In genomic region chr10:133334495-133335237, GRCh38 we compare ENCODE assay signal across 1 cellular context.
TF ChIP-seq lines count a peak whose summit lies in the region.

No MANE protein-coding gene starts in this region.

TF ChIP-seq in IMR-90, 13 proteins besides CTCF, POLR2A, EP300 and RAD21 (continued from another document):
- TF ChIP-seq BHLHE40 (IDR thresholded peaks at IDR 0.05; ENCODE audit: low read depth, low read length) (no peak), MAFK (IDR thresholded peaks at IDR 0.05; ENCODE audit: low read depth, low read length) (no peak), CHD1 (IDR thresholded peaks at IDR 0.05; ENCODE audit: low read depth, low read length) (no peak), CEBPB (IDR thresholded peaks at IDR 0.05; ENCODE audit: low read depth, low read length) (no peak)
